1 cellular context compared by ENCODE assay signal in genomic region chr3:147380271-147380995, GRCh38.
A peak's percentile ranks its signal among the peaks of the same experiment; 100 is the strongest.
TF ChIP-seq lines count a peak whose summit lies in the region.

No MANE protein-coding gene starts in this region.

TF ChIP-seq in endothelial cell of umbilical vein, 7 proteins besides CTCF, POLR2A, EP300 and RAD21 (continued from another document):
- TF ChIP-seq EZH2 (IDR thresholded peaks at IDR 0.05; ENCODE audit: borderline replicate concordance, low read depth, low read length, severe bottlenecking), result peak; percentile 64
- TF ChIP-seq POLR2AphosphoS5 (IDR thresholded peaks at IDR 0.05; ENCODE audit: insufficient read depth, low read depth, low read length), result no peak
- TF ChIP-seq GATA2 (IDR thresholded peaks at IDR 0.05; ENCODE audit: insufficient read depth, insufficient read length, low read depth, low read length), result no peak
- no peak for TF ChIP-seq JUN (IDR thresholded peaks at IDR 0.05; ENCODE audit: borderline replicate concordance, insufficient read depth, insufficient read length, low read depth)
- TF ChIP-seq FOS (IDR thresholded peaks at IDR 0.05; ENCODE audit: borderline replicate concordance, insufficient read depth, low read length), result no peak
